Comparison of ENCODE assay signal across 23 cellular contexts in the genomic region with DNA sequence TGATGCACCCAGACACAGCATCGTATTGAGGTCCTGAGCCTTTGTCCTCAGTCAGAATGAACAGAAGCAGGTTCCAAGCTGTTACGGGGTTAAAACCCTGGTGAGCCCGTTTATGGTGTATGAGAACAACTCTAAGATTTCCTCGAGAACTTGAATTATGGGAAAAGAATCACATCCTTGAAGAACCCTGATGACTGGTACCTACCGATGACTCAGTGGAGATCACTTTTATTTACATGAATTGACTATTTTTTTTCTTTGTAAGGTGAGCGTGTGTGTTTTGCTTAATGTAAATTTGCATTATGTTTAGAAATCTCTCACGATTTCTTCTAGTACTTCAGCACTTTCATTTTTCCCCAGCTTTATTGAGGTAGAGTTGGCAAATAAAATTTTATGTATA. TPM values are rescaled to one million over a fixed set of nuclear protein-coding genes. Genes with fewer than 3 reads are reported as not detected.
"Had no signal": no experiment of that assay in that cellular context is flagged by ENCODE, and none has a peak within 500 bp of the region (broad histone marks: within the 10 kb centered on the region; RNA-seq: fewer than 3 reads in every experiment).

No MANE protein-coding gene starts in this region.

- H3K27ac ChIP-seq: hepatocyte, left ventricle myocardium inferior, ovary, psoas muscle, right atrium auricular region, spleen, upper lobe of right lung, VCaP had no signal

- ATAC-seq: activated CD4-positive, CD25-positive, alpha-beta regulatory T cell treated with anti-CD3 and anti-CD28 coated beads, Interleukin-2, amount 50 U/mL, for 24 hours; activated T-cell treated with anti-CD3 and anti-CD28 coated beads, Interleukin-2, amount 50 U/mL, for 72 hours; natural killer cell; psoas muscle; upper lobe of right lung had no signal

- DNase-seq: activated CD4-positive, alpha-beta memory T cell treated with anti-CD3 and anti-CD28 coated beads, Interleukin-2, amount 10 ng/mL, durations not matched to agents 7 days and 5 days; activated CD4-positive, alpha-beta T cell treated with anti-CD3 and anti-CD28 coated beads, Interleukin-2, amount 10 ng/mL, durations not matched to agents 24 days and 14 days; activated effector memory CD4-positive, alpha-beta T cell treated with Interleukin-2 at 50 U/mL for 16 hours; activated naive CD4-positive, alpha-beta T cell treated with anti-CD3 and anti-CD28 coated beads for 36 hours; activated naive CD8-positive, alpha-beta T cell treated with anti-CD3 and anti-CD28 coated beads, Interleukin-2, amount 10 ng/mL, durations not matched to agents 7 days and 5 days; activated T-cell treated with anti-CD3 and anti-CD28 coated beads, Interleukin-2, amount 50 U/mL, for 72 hours; amygdala; glutamatergic neuron; left ventricle myocardium inferior; mammary epithelial cell; natural killer cell; ovary; psoas muscle; spleen; stimulated activated CD4-positive, alpha-beta T cell treated with anti-CD3 and anti-CD28 coated beads, Interleukin-4, amount 100 ng/mL, for 24 hours; stimulated activated naive CD4-positive, alpha-beta T cell treated with Interleukin-2 at 50 U/mL for 16 hours; upper lobe of right lung had no signal

- H3K36me3 ChIP-seq: left ventricle myocardium inferior, ovary, right atrium auricular region, spleen, upper lobe of right lung had no signal

- H3K9me3 ChIP-seq: left ventricle myocardium inferior, ovary, psoas muscle, right atrium auricular region, spleen, upper lobe of right lung had no signal

- H3K27me3 ChIP-seq: hepatocyte, ovary, right atrium auricular region, upper lobe of right lung had no signal

- H3K4me1 ChIP-seq: left ventricle myocardium inferior, psoas muscle, right atrium auricular region, spleen, upper lobe of right lung had no signal

- H3K4me3 ChIP-seq: hepatocyte, left ventricle myocardium inferior, ovary, psoas muscle, right atrium auricular region, spleen, upper lobe of right lung had no signal

- H3K4me2 ChIP-seq: hepatocyte had no signal

RNA-seq across cellular contexts. Expression of a gene that starts 3.3 kb away (rescaled TPM):
- polyA plus RNA-seq: esophagus, hepatocyte, mammary epithelial cell, ovary, psoas muscle, spleen, thymus had no signal

RNA-seq across cellular contexts. Expression of a gene that starts 4.2 kb away (rescaled TPM):
- polyA plus RNA-seq: esophagus, hepatocyte, mammary epithelial cell, ovary, psoas muscle, spleen, thymus had no signal

RNA-seq across cellular contexts. Expression of a gene that starts 14.2 kb away (rescaled TPM):
- polyA plus RNA-seq: esophagus, hepatocyte, mammary epithelial cell, ovary, psoas muscle, spleen, thymus had no signal

RNA-seq across cellular contexts. Expression of a gene that starts 14.2 kb away (rescaled TPM):
- polyA plus RNA-seq: esophagus, hepatocyte, mammary epithelial cell, ovary, psoas muscle, spleen, thymus had no signal

RNA-seq across cellular contexts. Expression of a gene that starts 20.9 kb away (rescaled TPM):
- polyA plus RNA-seq: esophagus, hepatocyte, mammary epithelial cell, ovary, psoas muscle, spleen, thymus had no signal
